In genomic region chr7:36604801-36605200, GRCh38 we compare ENCODE assay signal across 17 cellular contexts.
DNase-seq lines count a peak whose midpoint lies in the region; ATAC-seq and TF ChIP-seq lines count a peak whose summit lies in the region.
"Had no signal": no experiment of that assay in that cellular context is flagged by ENCODE, and none has a peak within 500 bp of the region (broad histone marks: within the 10 kb centered on the region; RNA-seq: fewer than 3 reads in every experiment).

No MANE protein-coding gene starts in this region.

- H3K27ac ChIP-seq in RWPE2 (ENCODE audit: poor library complexity, severe bottlenecking): no peak overlapping the region
- H3K27ac ChIP-seq: GM23248, testis had no signal

- H3K27me3 Mint-ChIP-seq in activated naive CD4-positive, alpha-beta T cell treated with anti-CD3 and anti-CD28 coated beads, Interleukin-2, amount 10 ng/mL, durations not matched to agents 7 days and 5 days: peaks cover 5% of the 10 kb centered on the region
- H3K27me3 Mint-ChIP-seq: activated CD8-positive, alpha-beta T cell treated with anti-CD3 and anti-CD28 coated beads for 36 hours; activated naive CD4-positive, alpha-beta T cell treated with anti-CD3 and anti-CD28 coated beads, Interleukin-2, amount 50 U/mL, for 24 hours; CD4-positive, alpha-beta T cell had no signal

- no peak for TF ChIP-seq CTCF in RWPE2 (IDR thresholded peaks at IDR 0.05; ENCODE audit: poor library complexity, severe bottlenecking)
- no peak for TF ChIP-seq CTCF in fibroblast of mammary gland (conservative IDR thresholded peaks at IDR 0.05; ENCODE audit: control insufficient read depth, insufficient read depth, low read depth, low read length)
- no peak for TF ChIP-seq CTCF in omental fat pad (IDR thresholded peaks at IDR 0.05)

- ATAC-seq in RWPE2 (ENCODE audit: low read depth) (peak; percentile 13; the same call in 1 of the 3 replicates), omental fat pad (ENCODE audit: low FRiP score) (peak; percentile 9), HG03354 (IDR thresholded peaks at IDR 0.05; ENCODE audit: poor library complexity, severe bottlenecking, unreplicated experiment) (no peak), GM19395 (IDR thresholded peaks at IDR 0.05; ENCODE audit: unreplicated experiment) (no peak)
- ATAC-seq: activated CD8-positive, alpha-beta T cell treated with anti-CD3 and anti-CD28 coated beads for 36 hours had no signal

- H3K4me1 Mint-ChIP-seq in activated naive CD4-positive, alpha-beta T cell treated with anti-CD3 and anti-CD28 coated beads, Interleukin-2, amount 10 ng/mL, durations not matched to agents 7 days and 5 days: peaks cover 50% of the 10 kb centered on the region

- no peaks in the 10 kb centered on the region for H3K36me3 Mint-ChIP-seq in activated naive CD4-positive, alpha-beta T cell treated with anti-CD3 and anti-CD28 coated beads, Interleukin-2, amount 10 ng/mL, durations not matched to agents 7 days and 5 days
- H3K36me3 Mint-ChIP-seq: activated naive CD4-positive, alpha-beta T cell treated with anti-CD3 and anti-CD28 coated beads, Interleukin-2, amount 50 U/mL, for 24 hours; mesothelial cell of epicardium had no signal

- H3K27me3 ChIP-seq in RWPE2 (ENCODE audit: insufficient read depth, poor library complexity, severe bottlenecking): no peaks in the 10 kb centered on the region
- H3K27me3 ChIP-seq: testis had no signal

- H3K4me3 ChIP-seq in RWPE2 (ENCODE audit: severe bottlenecking) (no peak overlapping the region), fibroblast of mammary gland (ENCODE audit: control insufficient read depth, low read depth, low read length) (no peak overlapping the region)
- H3K4me3 ChIP-seq: GM23248, testis had no signal

- DNase-seq in Daoy (ENCODE audit: low read depth): peak; percentile 66
- DNase-seq in RWPE2 (ENCODE audit: low spot score): no peak
- DNase-seq in fibroblast of mammary gland (ENCODE audit: low read depth): peak; percentile 19
- DNase-seq in omental fat pad (ENCODE audit: low spot score): no peak
- no peak for DNase-seq in NCI-H2227 (lab: John Stamatoyannopoulos, UW; ENCODE audit: unreplicated experiment)
- DNase-seq in activated naive CD4-positive, alpha-beta T cell treated with anti-CD3 and anti-CD28 coated beads, Interleukin-2, amount 10 ng/mL, durations not matched to agents 7 days and 5 days: no peak
- DNase-seq: activated CD8-positive, alpha-beta T cell treated with anti-CD3 and anti-CD28 coated beads for 36 hours; activated T-cell treated with anti-CD3 and anti-CD28 coated beads, Interleukin-2, amount 50 U/mL, for 1 hour; CD4-positive, alpha-beta T cell; GM23248; Karpas-422; stimulated activated CD4-positive, alpha-beta T cell treated with anti-CD3 and anti-CD28 coated beads, Interleukin-12 subunit alpha, Interleukin-12 subunit beta, amount 100 ng/mL, for 4 hours; testis had no signal

- no peak overlapping the region for H3K4me3 Mint-ChIP-seq in activated naive CD4-positive, alpha-beta T cell treated with anti-CD3 and anti-CD28 coated beads, Interleukin-2, amount 10 ng/mL, durations not matched to agents 7 days and 5 days
- H3K4me3 Mint-ChIP-seq: activated CD8-positive, alpha-beta T cell treated with anti-CD3 and anti-CD28 coated beads for 36 hours; mesothelial cell of epicardium had no signal

- no peak overlapping the region for H3K27ac Mint-ChIP-seq in activated naive CD4-positive, alpha-beta T cell treated with anti-CD3 and anti-CD28 coated beads, Interleukin-2, amount 10 ng/mL, durations not matched to agents 7 days and 5 days
- H3K27ac Mint-ChIP-seq: activated CD8-positive, alpha-beta T cell treated with anti-CD3 and anti-CD28 coated beads for 36 hours had no signal

- H3K36me3 ChIP-seq in RWPE2 (ENCODE audit: low read depth): no peaks in the 10 kb centered on the region

- peaks cover 17% of the 10 kb centered on the region for H3K4me1 ChIP-seq in RWPE2 (ENCODE audit: insufficient read depth, poor library complexity, severe bottlenecking)
- H3K4me1 ChIP-seq: testis had no signal

- no peaks in the 10 kb centered on the region for H3K9me3 ChIP-seq in RWPE2 (ENCODE audit: severe bottlenecking)
- H3K9me3 ChIP-seq: testis had no signal

- no peaks in the 10 kb centered on the region for H3K9me3 Mint-ChIP-seq in activated naive CD4-positive, alpha-beta T cell treated with anti-CD3 and anti-CD28 coated beads, Interleukin-2, amount 10 ng/mL, durations not matched to agents 7 days and 5 days
- H3K9me3 Mint-ChIP-seq: activated CD8-positive, alpha-beta T cell treated with anti-CD3 and anti-CD28 coated beads for 36 hours; activated naive CD4-positive, alpha-beta T cell treated with anti-CD3 and anti-CD28 coated beads, Interleukin-2, amount 50 U/mL, for 24 hours; CD4-positive, alpha-beta T cell; mesothelial cell of epicardium had no signal

- CTCF ChIA-PET in activated naive CD4-positive, alpha-beta T cell treated with anti-CD3 and anti-CD28 coated beads, Interleukin-2, amount 10 ng/mL, durations not matched to agents 7 days and 5 days (lab: Charles Lee): no interaction called here

Comparison
In these comparisons a context has a peak if more than half of its experiments do, and no peak if none do; other contexts are left out.
1. DNase-seq: peak in Daoy (single experiment) and fibroblast of mammary gland (single experiment); none in RWPE2 (single experiment), omental fat pad (single experiment), NCI-H2227 (single experiment) and activated naive CD4-positive, alpha-beta T cell treated with anti-CD3 and anti-CD28 coated beads, Interleukin-2, amount 10 ng/mL, durations not matched to agents 7 days and 5 days (single experiment).
2. ATAC-seq: peak in RWPE2 (single experiment) and omental fat pad (single experiment); none in HG03354 (single experiment) and GM19395 (single experiment).